In the genomic region with DNA sequence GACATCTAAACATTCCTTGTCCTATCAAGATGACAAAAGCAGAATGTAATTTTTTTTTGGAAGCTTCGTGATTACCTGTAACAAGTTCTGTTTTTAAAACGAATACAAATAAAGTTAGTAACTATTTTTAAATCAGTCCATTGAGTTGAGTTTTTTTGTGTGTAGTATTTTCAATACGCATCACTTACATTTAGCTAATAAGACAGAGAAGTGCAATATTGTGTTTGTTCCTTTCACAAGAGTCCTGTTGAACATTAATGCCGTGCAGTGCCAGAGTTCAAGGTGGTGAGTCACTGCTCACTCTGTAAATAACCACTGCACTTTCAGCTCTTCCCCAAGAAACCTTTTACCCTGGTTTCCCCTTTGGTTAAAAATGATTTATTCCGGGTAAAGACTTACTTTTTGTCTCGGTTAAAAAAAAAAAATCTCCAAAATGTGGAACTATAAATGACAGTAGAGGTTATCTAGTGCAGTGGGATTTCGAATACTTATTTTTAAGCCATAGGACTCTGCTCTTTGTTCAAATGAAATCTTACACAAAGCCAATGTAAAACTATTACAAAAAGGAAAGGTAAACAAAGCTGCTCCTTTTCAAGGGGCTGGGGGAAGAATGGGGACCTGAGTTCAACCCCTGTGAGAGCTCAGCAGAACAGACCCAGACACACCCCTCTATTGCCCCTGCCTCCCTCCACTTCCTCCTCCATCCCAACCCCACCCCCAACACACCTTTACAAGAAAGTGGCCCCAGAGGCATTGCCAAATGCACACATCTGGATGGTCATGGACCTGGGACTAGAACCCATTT, we compare ENCODE assay signal across 1 cellular context.
TF ChIP-seq lines count a peak whose summit lies in the region.

No MANE protein-coding gene starts in this region.

TF ChIP-seq in HepG2, 621 proteins besides CTCF, POLR2A, EP300 and RAD21 (continued from another document and continues in another):
- TF ChIP-seq NFAT5 (CRISPR knock-in tag; IDR thresholded peaks at IDR 0.05) = no peak
- no peak for TF ChIP-seq ZFP62 (CRISPR knock-in tag; IDR thresholded peaks at IDR 0.05)
- TF ChIP-seq ZNF883 (CRISPR knock-in tag; IDR thresholded peaks at IDR 0.05; ENCODE audit: not compliant biosample characterization) = no peak
- no peak for TF ChIP-seq ZNF121 (CRISPR knock-in tag; IDR thresholded peaks at IDR 0.05)
- TF ChIP-seq MIER2 (CRISPR knock-in tag; IDR thresholded peaks at IDR 0.05) = no peak
- no peak for TF ChIP-seq ZSCAN31 (CRISPR knock-in tag; IDR thresholded peaks at IDR 0.05; ENCODE audit: low read depth)
- no peak for TF ChIP-seq ZMAT3 (CRISPR knock-in tag; conservative IDR thresholded peaks at IDR 0.05)
- TF ChIP-seq KDM5B (CRISPR knock-in tag; IDR thresholded peaks at IDR 0.05; ENCODE audit: borderline replicate concordance) = no peak
- no peak for TF ChIP-seq ZNF720 (CRISPR knock-in tag; IDR thresholded peaks at IDR 0.05)
- no peak for TF ChIP-seq AGO1 (IDR thresholded peaks at IDR 0.05; ENCODE audit: low read depth, low read length, poor library complexity, severe bottlenecking)
- TF ChIP-seq CBX2 (IDR thresholded peaks at IDR 0.05; ENCODE audit: low read depth, low read length) = no peak
- TF ChIP-seq CBX2 (CRISPR knock-in tag; IDR thresholded peaks at IDR 0.05; ENCODE audit: low read depth) = no peak
- TF ChIP-seq ZNF563 (CRISPR knock-in tag; IDR thresholded peaks at IDR 0.05) = no peak
- TF ChIP-seq, protein P1, sequence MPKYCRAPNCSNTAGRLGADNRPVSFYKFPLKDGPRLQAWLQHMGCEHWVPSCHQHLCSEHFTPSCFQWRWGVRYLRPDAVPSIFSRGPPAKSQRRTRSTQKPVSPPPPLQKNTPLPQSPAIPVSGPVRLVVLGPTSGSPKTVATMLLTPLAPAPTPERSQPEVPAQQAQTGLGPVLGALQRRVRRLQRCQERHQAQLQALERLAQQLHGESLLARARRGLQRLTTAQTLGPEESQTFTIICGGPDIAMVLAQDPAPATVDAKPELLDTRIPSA (CRISPR knock-in tag; IDR thresholded peaks at IDR 0.05; ENCODE audit: borderline replicate concordance) = no peak
- TF ChIP-seq, protein P2, sequence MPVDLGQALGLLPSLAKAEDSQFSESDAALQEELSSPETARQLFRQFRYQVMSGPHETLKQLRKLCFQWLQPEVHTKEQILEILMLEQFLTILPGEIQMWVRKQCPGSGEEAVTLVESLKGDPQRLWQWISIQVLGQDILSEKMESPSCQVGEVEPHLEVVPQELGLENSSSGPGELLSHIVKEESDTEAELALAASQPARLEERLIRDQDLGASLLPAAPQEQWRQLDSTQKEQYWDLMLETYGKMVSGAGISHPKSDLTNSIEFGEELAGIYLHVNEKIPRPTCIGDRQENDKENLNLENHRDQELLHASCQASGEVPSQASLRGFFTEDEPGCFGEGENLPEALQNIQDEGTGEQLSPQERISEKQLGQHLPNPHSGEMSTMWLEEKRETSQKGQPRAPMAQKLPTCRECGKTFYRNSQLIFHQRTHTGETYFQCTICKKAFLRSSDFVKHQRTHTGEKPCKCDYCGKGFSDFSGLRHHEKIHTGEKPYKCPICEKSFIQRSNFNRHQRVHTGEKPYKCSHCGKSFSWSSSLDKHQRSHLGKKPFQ (CRISPR knock-in tag; IDR thresholded peaks at IDR 0.05; ENCODE audit: insufficient replicate concordance) = no peak
- peak; percentile 90 for TF ChIP-seq PPARG (CRISPR knock-in tag; conservative IDR thresholded peaks at IDR 0.05)
- peak; percentile 58; the same call in 1 of the 2 replicates for TF ChIP-seq ZNF543 (CRISPR knock-in tag; IDR thresholded peaks at IDR 0.05)
- TF ChIP-seq, protein P3, sequence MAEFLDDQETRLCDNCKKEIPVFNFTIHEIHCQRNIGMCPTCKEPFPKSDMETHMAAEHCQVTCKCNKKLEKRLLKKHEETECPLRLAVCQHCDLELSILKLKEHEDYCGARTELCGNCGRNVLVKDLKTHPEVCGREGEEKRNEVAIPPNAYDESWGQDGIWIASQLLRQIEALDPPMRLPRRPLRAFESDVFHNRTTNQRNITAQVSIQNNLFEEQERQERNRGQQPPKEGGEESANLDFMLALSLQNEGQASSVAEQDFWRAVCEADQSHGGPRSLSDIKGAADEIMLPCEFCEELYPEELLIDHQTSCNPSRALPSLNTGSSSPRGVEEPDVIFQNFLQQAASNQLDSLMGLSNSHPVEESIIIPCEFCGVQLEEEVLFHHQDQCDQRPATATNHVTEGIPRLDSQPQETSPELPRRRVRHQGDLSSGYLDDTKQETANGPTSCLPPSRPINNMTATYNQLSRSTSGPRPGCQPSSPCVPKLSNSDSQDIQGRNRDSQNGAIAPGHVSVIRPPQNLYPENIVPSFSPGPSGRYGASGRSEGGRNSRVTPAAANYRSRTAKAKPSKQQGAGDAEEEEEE (CRISPR knock-in tag; IDR thresholded peaks at IDR 0.05; ENCODE audit: borderline replicate concordance) = no peak
- no peak for TF ChIP-seq CHCHD3 (CRISPR knock-in tag; IDR thresholded peaks at IDR 0.05)
- TF ChIP-seq SMAD3 (CRISPR knock-in tag; IDR thresholded peaks at IDR 0.05) = no peak
- TF ChIP-seq PHB2 (IDR thresholded peaks at IDR 0.05; ENCODE audit: partially characterized antibody) = no peak
- peak; percentile 57; the same call in 1 of the 2 replicates for TF ChIP-seq ZGPAT (CRISPR knock-in tag; IDR thresholded peaks at IDR 0.05)
- TF ChIP-seq ZNF761 (CRISPR knock-in tag; conservative IDR thresholded peaks at IDR 0.05) = 0 out of 2 replicates have a peak, but pooled peaks have one; percentile 32
- no peak for TF ChIP-seq KMT2A (CRISPR knock-in tag; IDR thresholded peaks at IDR 0.05)
- TF ChIP-seq, protein P4, sequence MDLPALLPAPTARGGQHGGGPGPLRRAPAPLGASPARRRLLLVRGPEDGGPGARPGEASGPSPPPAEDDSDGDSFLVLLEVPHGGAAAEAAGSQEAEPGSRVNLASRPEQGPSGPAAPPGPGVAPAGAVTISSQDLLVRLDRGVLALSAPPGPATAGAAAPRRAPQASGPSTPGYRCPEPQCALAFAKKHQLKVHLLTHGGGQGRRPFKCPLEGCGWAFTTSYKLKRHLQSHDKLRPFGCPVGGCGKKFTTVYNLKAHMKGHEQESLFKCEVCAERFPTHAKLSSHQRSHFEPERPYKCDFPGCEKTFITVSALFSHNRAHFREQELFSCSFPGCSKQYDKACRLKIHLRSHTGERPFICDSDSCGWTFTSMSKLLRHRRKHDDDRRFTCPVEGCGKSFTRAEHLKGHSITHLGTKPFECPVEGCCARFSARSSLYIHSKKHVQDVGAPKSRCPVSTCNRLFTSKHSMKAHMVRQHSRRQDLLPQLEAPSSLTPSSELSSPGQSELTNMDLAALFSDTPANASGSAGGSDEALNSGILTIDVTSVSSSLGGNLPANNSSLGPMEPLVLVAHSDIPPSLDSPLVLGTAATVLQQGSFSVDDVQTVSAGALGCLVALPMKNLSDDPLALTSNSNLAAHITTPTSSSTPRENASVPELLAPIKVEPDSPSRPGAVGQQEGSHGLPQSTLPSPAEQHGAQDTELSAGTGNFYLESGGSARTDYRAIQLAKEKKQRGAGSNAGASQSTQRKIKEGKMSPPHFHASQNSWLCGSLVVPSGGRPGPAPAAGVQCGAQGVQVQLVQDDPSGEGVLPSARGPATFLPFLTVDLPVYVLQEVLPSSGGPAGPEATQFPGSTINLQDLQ (CRISPR knock-in tag; IDR thresholded peaks at IDR 0.05) = no peak
- TF ChIP-seq RXRB (CRISPR knock-in tag; IDR thresholded peaks at IDR 0.05; ENCODE audit: borderline replicate concordance) = peak; percentile 89
- peak; percentile 62 for TF ChIP-seq CEBPG (CRISPR knock-in tag; IDR thresholded peaks at IDR 0.05)
- no peak for TF ChIP-seq ZNF496 (CRISPR knock-in tag; IDR thresholded peaks at IDR 0.05; ENCODE audit: insufficient replicate concordance)
- TF ChIP-seq, protein P5, sequence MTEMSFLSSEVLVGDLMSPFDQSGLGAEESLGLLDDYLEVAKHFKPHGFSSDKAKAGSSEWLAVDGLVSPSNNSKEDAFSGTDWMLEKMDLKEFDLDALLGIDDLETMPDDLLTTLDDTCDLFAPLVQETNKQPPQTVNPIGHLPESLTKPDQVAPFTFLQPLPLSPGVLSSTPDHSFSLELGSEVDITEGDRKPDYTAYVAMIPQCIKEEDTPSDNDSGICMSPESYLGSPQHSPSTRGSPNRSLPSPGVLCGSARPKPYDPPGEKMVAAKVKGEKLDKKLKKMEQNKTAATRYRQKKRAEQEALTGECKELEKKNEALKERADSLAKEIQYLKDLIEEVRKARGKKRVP (CRISPR knock-in tag; IDR thresholded peaks at IDR 0.05) = peak in 1 of 2 experiments; percentile 41; a peak in 1 of 4 replicates
- TF ChIP-seq SRSF4 (IDR thresholded peaks at IDR 0.05; ENCODE audit: low read depth, low read length, poor library complexity, severe bottlenecking) = no peak
- no peak for TF ChIP-seq NAIF1 (CRISPR knock-in tag; IDR thresholded peaks at IDR 0.05; ENCODE audit: borderline replicate concordance)
- no peak; the same call in 1 of the 2 replicates for TF ChIP-seq ZBTB34 (CRISPR knock-in tag; IDR thresholded peaks at IDR 0.05)
- no peak for TF ChIP-seq SALL2 (CRISPR knock-in tag; IDR thresholded peaks at IDR 0.05)
- TF ChIP-seq TSC22D2 (CRISPR knock-in tag; IDR thresholded peaks at IDR 0.05; ENCODE audit: borderline replicate concordance) = no peak
- TF ChIP-seq ZFP36 (IDR thresholded peaks at IDR 0.05; ENCODE audit: borderline replicate concordance, low read depth, low read length, partially characterized antibody) = no peak
- peak; percentile 77 for TF ChIP-seq HDAC2 (CRISPR knock-in tag; IDR thresholded peaks at IDR 0.05)
- 0 out of 2 replicates have a peak, but pooled peaks have one; percentile 43 for TF ChIP-seq ZNF556 (CRISPR knock-in tag; IDR thresholded peaks at IDR 0.05; ENCODE audit: borderline replicate concordance)
- TF ChIP-seq ZBTB46 (CRISPR knock-in tag; IDR thresholded peaks at IDR 0.05; ENCODE audit: borderline replicate concordance) = no peak
- TF ChIP-seq ZNF550 (CRISPR knock-in tag; IDR thresholded peaks at IDR 0.05; ENCODE audit: borderline replicate concordance) = no peak
- no peak for TF ChIP-seq POGZ (CRISPR knock-in tag; IDR thresholded peaks at IDR 0.05)
- TF ChIP-seq ZNF775 (CRISPR knock-in tag; IDR thresholded peaks at IDR 0.05; ENCODE audit: borderline replicate concordance) = no peak
- TF ChIP-seq ETV5 (CRISPR knock-in tag; IDR thresholded peaks at IDR 0.05; ENCODE audit: borderline replicate concordance) = peak; percentile 33; the same call in 1 of the 2 replicates
- TF ChIP-seq CHD4 (IDR thresholded peaks at IDR 0.05; ENCODE audit: borderline replicate concordance, low read length) = no peak; the same call in 1 of the 2 replicates
